ENCODE assay signal across 24 cellular contexts in genomic region chr18:48602759-48603390, GRCh38.
A peak's percentile ranks its signal among the peaks of the same experiment; 100 is the strongest.
DNase-seq lines count a peak whose midpoint lies in the region; FAIRE-seq and TF ChIP-seq lines count a peak whose summit lies in the region.
"Had no signal": no experiment of that assay in that cellular context is flagged by ENCODE, and none has a peak within 500 bp of the region (broad histone marks: within the 10 kb centered on the region; RNA-seq: fewer than 3 reads in every experiment).

No MANE protein-coding gene starts in this region.

- H3K27ac Mint-ChIP-seq in Caco-2 (ENCODE audit: unreplicated experiment) (peak overlapping the region; percentile 55), chondrocyte (ENCODE audit: unreplicated experiment) (peak overlapping the region; percentile 13)
- H3K27ac Mint-ChIP-seq: B cell; CD4-positive, CD25-positive, alpha-beta regulatory T cell; CD8-positive, alpha-beta T cell; HFFc6 had no signal

- H3K27me3 ChIP-seq in Caco-2 (replicated peaks; ENCODE audit: control insufficient read depth, insufficient read depth, low read length) (no peaks in the 10 kb centered on the region), MM.1S (replicated peaks; ENCODE audit: insufficient read depth, low read length) (no peaks in the 10 kb centered on the region), Peyer's patch (no peaks in the 10 kb centered on the region)
- H3K27me3 ChIP-seq: BLaER1 had no signal

- POLR2A ChIA-PET in Caco-2 (lab: Charles Lee) = no interaction called here

- H2AFZ ChIP-seq in MM.1S (ENCODE audit: low read length) = no peak overlapping the region

- TF ChIP-seq CTCF in Caco-2 (IDR thresholded peaks at IDR 0.05; ENCODE audit: insufficient read depth in 1 of 2, low read depth in 1 of 2, low read length in 1 of 2, severe bottlenecking in 1 of 2, unreplicated experiment in 1 of 2) (no peak), chondrocyte (IDR thresholded peaks at IDR 0.05) (no peak), kidney (IDR thresholded peaks at IDR 0.05; ENCODE audit: borderline replicate concordance, extremely low read depth, insufficient read depth) (no peak), MM.1S (IDR thresholded peaks at IDR 0.05; ENCODE audit: low read length) (no peak), Peyer's patch (IDR thresholded peaks at IDR 0.05) (no peak)

- H3K4me3 Mint-ChIP-seq in Caco-2 (ENCODE audit: unreplicated experiment) = no peak overlapping the region
- no peak overlapping the region for H3K4me3 Mint-ChIP-seq in chondrocyte (ENCODE audit: unreplicated experiment)
- H3K4me3 Mint-ChIP-seq: B cell; CD4-positive, CD25-positive, alpha-beta regulatory T cell; CD8-positive, alpha-beta T cell; HFFc6 had no signal

- H3K79me2 ChIP-seq in MM.1S (ENCODE audit: low read length) = no peaks in the 10 kb centered on the region

- intact Hi-C loops in Caco-2 (cut with micrococcal nuclease; ENCODE audit: unreplicated experiment) = no loop called here
- intact Hi-C loops in kidney (cut with DNase I) = no loop called here

- H3K36me3 ChIP-seq in Caco-2 (ENCODE audit: control insufficient read depth, insufficient read depth, low read length) (no peaks in the 10 kb centered on the region), kidney (ENCODE audit: control insufficient read depth in 1 of 2, insufficient read depth in 2 of 2, low read length in 2 of 2) (no peaks in the 10 kb centered on the region), MM.1S (replicated peaks; ENCODE audit: insufficient read depth, low read length) (no peaks in the 10 kb centered on the region), Peyer's patch (no peaks in the 10 kb centered on the region)
- H3K36me3 ChIP-seq: BLaER1 had no signal

- no peaks in the 10 kb centered on the region for H3K4me1 Mint-ChIP-seq in Caco-2 (ENCODE audit: low read depth, unreplicated experiment)
- H3K4me1 Mint-ChIP-seq in chondrocyte (ENCODE audit: low read depth) = peaks cover 77% of the 10 kb centered on the region
- H3K4me1 Mint-ChIP-seq: B cell; CD4-positive, CD25-positive, alpha-beta regulatory T cell had no signal

- H4K20me1 ChIP-seq in MM.1S (ENCODE audit: insufficient read depth, low read length) = no peaks in the 10 kb centered on the region

- H3K27me3 Mint-ChIP-seq in Caco-2 (ENCODE audit: insufficient read depth, unreplicated experiment) (no peaks in the 10 kb centered on the region), chondrocyte (ENCODE audit: low read depth) (no peaks in the 10 kb centered on the region)
- H3K27me3 Mint-ChIP-seq: B cell; CD4-positive, CD25-positive, alpha-beta regulatory T cell had no signal

- no peaks in the 10 kb centered on the region for H3K9me2 ChIP-seq in MM.1S (replicated peaks; ENCODE audit: insufficient read depth, low read length)

- H3K9me3 ChIP-seq in Caco-2 (no peaks in the 10 kb centered on the region), kidney (ENCODE audit: control insufficient read depth in 1 of 2, low read length in 2 of 2) (no peaks in the 10 kb centered on the region), MM.1S (replicated peaks; ENCODE audit: insufficient read depth, low read length) (no peaks in the 10 kb centered on the region), Peyer's patch (no peaks in the 10 kb centered on the region)
- H3K9me3 ChIP-seq: BLaER1 had no signal

- BruUV-seq in Caco-2 (replicated peaks; lab: Mats Ljungman, UMichigan) = no TSS peak

- H3K27ac ChIP-seq in kidney (ENCODE audit: low read depth in 2 of 2, low read length in 2 of 2) = no peak overlapping the region
- no peak overlapping the region for H3K27ac ChIP-seq in MM.1S (ENCODE audit: low read length)
- no peak overlapping the region for H3K27ac ChIP-seq in Peyer's patch
- H3K27ac ChIP-seq: 22Rv1, BLaER1, C4-2B had no signal

- FAIRE-seq in kidney (lab: Jason Lieb, UNC) = no peak
- FAIRE-seq in urothelium cell line (lab: Jason Lieb, UNC) = peak; percentile 53
- FAIRE-seq: A204.1, D721Med, GM12891, GM18507 had no signal

- no peak for TF ChIP-seq POLR2A in Peyer's patch (IDR thresholded peaks at IDR 0.05)

- H3K36me3 Mint-ChIP-seq in Caco-2 (ENCODE audit: insufficient read depth, unreplicated experiment) (no peaks in the 10 kb centered on the region), chondrocyte (ENCODE audit: low read depth) (no peaks in the 10 kb centered on the region)
- H3K36me3 Mint-ChIP-seq: CD4-positive, CD25-positive, alpha-beta regulatory T cell; CD8-positive, alpha-beta T cell had no signal

- DNase-seq in Caco-2 (no peak), chondrocyte (ENCODE audit: low spot score) (no peak), kidney (peak; percentile 4), urothelium cell line (ENCODE audit: low spot score) (no peak), MM.1S (no peak), OCI-M2 (lab: John Stamatoyannopoulos, UW; ENCODE audit: unreplicated experiment) (no peak), Peyer's patch (no peak)
- DNase-seq: CD4-positive, CD25-positive, alpha-beta regulatory T cell; CD8-positive, alpha-beta T cell; DMS 273 treated with DMSO at 0.1 percent for 48 hours; DMS79; EL; GDM1; GOT3; H7; HFFc6 had no signal

- no peaks in the 10 kb centered on the region for H3K9me3 Mint-ChIP-seq in Caco-2 (ENCODE audit: unreplicated experiment)
- no peaks in the 10 kb centered on the region for H3K9me3 Mint-ChIP-seq in chondrocyte (ENCODE audit: low read depth)
- H3K9me3 Mint-ChIP-seq: CD8-positive, alpha-beta T cell; HFFc6 had no signal

- H3K9ac ChIP-seq in kidney (ENCODE audit: low read length in 2 of 2) = no peak overlapping the region
- no peak overlapping the region for H3K9ac ChIP-seq in MM.1S (ENCODE audit: low read length)
- H3K9ac ChIP-seq: BLaER1 had no signal

- no peaks in the 10 kb centered on the region for H3F3A ChIP-seq in MM.1S (ENCODE audit: insufficient read depth, low read length)

- H3K4me2 ChIP-seq in MM.1S (ENCODE audit: low read depth, low read length) = no peak overlapping the region
- H3K4me2 ChIP-seq: BLaER1 had no signal

- H3K4me3 ChIP-seq in Caco-2 (ENCODE audit: low read depth, low read length) (no peak overlapping the region), kidney (ENCODE audit: low read length in 2 of 2) (no peak overlapping the region), MM.1S (ENCODE audit: low read length) (no peak overlapping the region), Peyer's patch (no peak overlapping the region)
- H3K4me3 ChIP-seq: BLaER1 had no signal

- CTCF ChIA-PET in Caco-2 (lab: Charles Lee) = no interaction called here

- H3K4me1 ChIP-seq in Caco-2 (no peaks in the 10 kb centered on the region), kidney (ENCODE audit: control insufficient read depth in 1 of 2, insufficient read depth in 1 of 2, low read depth in 1 of 2, low read length in 2 of 2) (peaks cover 0 to 6% of the 10 kb centered on the region in 2 donors), MM.1S (ENCODE audit: low read length) (no peaks in the 10 kb centered on the region), Peyer's patch (peaks cover 0 to 7% (median 0%) of the 10 kb centered on the region in 4 donors)
